23 cellular contexts compared by ENCODE assay signal in the genomic region with DNA sequence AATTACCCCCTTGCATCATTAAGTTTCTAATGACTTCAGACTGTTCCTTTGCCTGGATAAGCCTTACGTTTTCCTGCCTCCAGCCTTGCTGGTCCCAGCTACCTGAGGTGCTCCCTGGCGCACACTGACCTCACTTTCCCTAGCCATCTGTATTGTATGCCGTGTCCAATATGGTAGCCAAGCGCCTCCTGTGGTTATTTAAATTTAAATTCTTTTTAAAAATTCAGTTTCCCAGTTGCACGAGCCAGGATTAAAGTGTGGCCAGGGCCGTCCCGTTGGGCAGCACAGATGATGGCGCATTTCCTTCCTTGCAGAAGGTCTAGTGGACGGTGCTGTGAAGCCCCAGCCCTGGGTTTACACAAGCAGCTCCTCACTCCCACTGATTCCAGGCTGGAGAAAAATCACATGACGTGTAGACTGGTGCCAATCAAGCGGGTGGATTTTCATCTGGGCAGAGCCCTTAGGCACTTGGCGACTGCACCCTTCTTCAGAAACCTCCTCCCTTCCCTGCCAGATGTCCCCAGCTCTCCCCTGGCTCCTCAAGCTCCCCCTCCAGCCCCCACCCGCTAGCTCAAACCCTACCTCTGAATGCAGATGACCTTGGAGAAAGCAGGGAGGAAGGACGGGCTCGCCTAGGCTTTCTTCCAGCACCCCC.
"Had no signal": no experiment of that assay in that cellular context is flagged by ENCODE, and none has a peak within 500 bp of the region (broad histone marks: within the 10 kb centered on the region; RNA-seq: fewer than 3 reads in every experiment).

No MANE protein-coding gene starts in this region.

- H3K9ac ChIP-seq: neural progenitor cell had no signal

- H3K9me3 ChIP-seq: left lung, ovary, right atrium auricular region, right lobe of liver, stomach, tibial nerve, upper lobe of left lung had no signal

- H2AFZ ChIP-seq: neural progenitor cell had no signal

- H3K4me3 ChIP-seq: left lung, lung, neural progenitor cell, ovary, right atrium auricular region, right lobe of liver, smooth muscle cell, stomach, tibial nerve, upper lobe of left lung had no signal

- DNase-seq: hippocampal formation; kidney glomerular epithelial cell; left cardiac atrium; left lung; mesendoderm; naive B cell; natural killer cell; nephron progenitor cell; ovary; right lobe of liver; stimulated activated CD4-positive, alpha-beta T cell treated with anti-CD3 and anti-CD28 coated beads, Interleukin-12 subunit alpha, Interleukin-12 subunit beta, amount 100 ng/mL, for 4 hours; stimulated activated CD4-positive, alpha-beta T cell treated with anti-CD3 and anti-CD28 coated beads, Interleukin-15, amount 100 ng/mL, for 24 hours; stimulated activated CD4-positive, alpha-beta T cell treated with anti-CD3 and anti-CD28 coated beads, Interleukin-2, amount 100 ng/mL, for 24 hours; stimulated activated CD4-positive, alpha-beta T cell treated with anti-CD3 and anti-CD28 coated beads, Interleukin-4, amount 100 ng/mL, for 1 hour; stimulated activated naive B cell treated with anti-CD40 and anti-IgM and Interleukin-4, amounts not matched to agents 10 μg/mL and 1 μg/mL and 100 μg/mL, for 72 hours; stimulated activated naive CD8-positive, alpha-beta T cell treated with anti-CD3 and anti-CD28 coated beads, Interleukin-15, Interleukin-2, amounts not matched to agents 100 U/mL and 50 U/mL, for 24 hours; stomach; upper lobe of left lung had no signal

- ATAC-seq: left lung; natural killer cell; right lobe of liver; stimulated activated naive B cell treated with anti-CD40 and anti-IgM and Interleukin-4, amounts not matched to agents 10 μg/mL and 1 μg/mL and 100 μg/mL, for 72 hours; stimulated activated naive CD8-positive, alpha-beta T cell treated with anti-CD3 and anti-CD28 coated beads, Interleukin-15, Interleukin-2, amounts not matched to agents 100 U/mL and 50 U/mL, for 24 hours had no signal

- H3K4me1 ChIP-seq: left lung, right atrium auricular region, right lobe of liver, stomach, upper lobe of left lung had no signal

- H3K36me3 ChIP-seq: left lung, neural progenitor cell, ovary, right atrium auricular region, right lobe of liver, stomach, tibial nerve, upper lobe of left lung had no signal

- H3K4me2 ChIP-seq: neural progenitor cell, smooth muscle cell had no signal

- H3K27ac ChIP-seq: left lung, neural progenitor cell, ovary, right atrium auricular region, right lobe of liver, stomach, tibial nerve, upper lobe of left lung had no signal

- H3K27me3 ChIP-seq: neural progenitor cell, ovary, right atrium auricular region, right lobe of liver, stomach, tibial nerve, upper lobe of left lung had no signal
